In genomic region chr6:14690120-14691056, GRCh38 we compare ENCODE assay signal across 25 cellular contexts.
"Had no signal": no experiment of that assay in that cellular context is flagged by ENCODE, and none has a peak within 500 bp of the region (broad histone marks: within the 10 kb centered on the region; RNA-seq: fewer than 3 reads in every experiment).

No MANE protein-coding gene starts in this region.

- H3K9me3 ChIP-seq: esophagus muscularis mucosa, gastrocnemius medialis, heart left ventricle had no signal

- DNase-seq: activated CD4-positive, alpha-beta memory T cell treated with anti-CD3 and anti-CD28 coated beads, Interleukin-2, amount 10 ng/mL, durations not matched to agents 7 days and 5 days; activated CD4-positive, alpha-beta T cell treated with anti-CD3 and anti-CD28 coated beads for 1 hour; activated CD4-positive, alpha-beta T cell treated with anti-CD3 and anti-CD28 coated beads for 4 hours; activated CD4-positive, alpha-beta T cell treated with anti-CD3 and anti-CD28 coated beads, Interleukin-2, amount 10 ng/mL, durations not matched to agents 7 days and 5 days; activated CD4-positive, alpha-beta T cell treated with anti-CD3 and anti-CD28 coated beads, Interleukin-2, amount 50 U/mL, for 4 hours; activated effector memory CD4-positive, alpha-beta T cell treated with Interleukin-2 at 50 U/mL for 16 hours; activated gamma-delta T cell treated with Interleukin-2 at 50 U/mL for 16 hours; activated naive CD4-positive, alpha-beta T cell treated with anti-CD3 and anti-CD28 coated beads, Interleukin-2, amount 50 U/mL, for 16 hours; activated naive CD4-positive, alpha-beta T cell treated with Interleukin-2 at 50 U/mL for 16 hours; activated T-cell treated with anti-CD3 and anti-CD28 coated beads, Interleukin-2, amount 50 U/mL, for 4 hours; amniotic stem cell; anterior cingulate cortex; brain microvascular endothelial cell; effector CD4-positive, alpha-beta T cell; effector memory CD8-positive, alpha-beta T cell; foreskin keratinocyte; gastrocnemius medialis; glutamatergic neuron; heart left ventricle; T-helper 2 cell had no signal

- H3K27me3 ChIP-seq: brain microvascular endothelial cell, esophagus muscularis mucosa, foreskin keratinocyte, gastrocnemius medialis, heart left ventricle had no signal

- H3K27ac ChIP-seq: brain microvascular endothelial cell, coronary artery, esophagus muscularis mucosa, foreskin keratinocyte, gastrocnemius medialis, heart left ventricle, VCaP had no signal

- ATAC-seq: activated T-cell treated with anti-CD3 and anti-CD28 coated beads, Interleukin-2, amount 50 U/mL, for 4 hours; activated T-helper 17 cell treated with anti-CD3 and anti-CD28 coated beads, Interleukin-2, amount 50 U/mL, for 72 hours; effector memory CD8-positive, alpha-beta T cell; foreskin keratinocyte; gastrocnemius medialis; heart left ventricle; WTC11 had no signal

- H3K4me1 ChIP-seq: esophagus muscularis mucosa, gastrocnemius medialis had no signal

- H3K4me3 ChIP-seq: coronary artery, esophagus muscularis mucosa, gastrocnemius medialis, heart left ventricle had no signal

- H3K36me3 ChIP-seq: brain microvascular endothelial cell, esophagus muscularis mucosa, gastrocnemius medialis, heart left ventricle had no signal
